2 cellular contexts compared by ENCODE assay signal in genomic region chrX:130319886-130320285, GRCh38. TPM values are rescaled to one million over a fixed set of nuclear protein-coding genes. Genes with fewer than 3 reads are reported as not detected.
A peak's percentile ranks its signal among the peaks of the same experiment; 100 is the strongest.
DNase-seq lines count a peak whose midpoint lies in the region; ATAC-seq, FAIRE-seq and TF ChIP-seq lines count a peak whose summit lies in the region.
"Not testable (repeated sequence)": the region's sequence is repeated elsewhere in the genome, so short reads cannot be mapped to it uniquely, and the experiment has no call there.

No MANE protein-coding gene starts in this region.

- 3% methylated on average over 3 of the region's 3 CpGs for WGBS in K562 (ENCODE audit: insufficient coverage, low coverage, missing lambda C conversion rate)

- TF ChIP-seq CTCF in K562 (IDR thresholded peaks at IDR 0.05 in 2 of 3, conservative IDR thresholded peaks at IDR 0.05 in 1 of 3; ENCODE audit: insufficient read depth in 2 of 3, low read depth in 1 of 3, low read length in 3 of 3), result not testable (repeated sequence)

- not testable (repeated sequence) for H3K4me1 ChIP-seq in K562 (replicated peaks in 1 of 2; ENCODE audit: control insufficient read depth in 2 of 2, insufficient read depth in 2 of 2, low read length in 2 of 2)

- H3K9me3 ChIP-seq in K562 (replicated peaks; ENCODE audit: control insufficient read depth, insufficient read depth, low read depth, low read length), result not testable (repeated sequence)

- H3K4me3 ChIP-seq in K562, result not testable (repeated sequence)

- not testable (repeated sequence) for H3K27me3 ChIP-seq in K562 (ENCODE audit: control insufficient read depth in 2 of 2, insufficient read depth in 2 of 2, low read length in 2 of 2)

- intact Hi-C loops in K562 (cut with micrococcal nuclease), result not testable (repeated sequence)

- CTCF ChIA-PET in K562 (lab: Yijun Ruan, JAX; ENCODE audit: low intra/inter-chr PET ratio), result not testable (repeated sequence)

- not testable (repeated sequence) for ATAC-seq in K562

- not testable (repeated sequence) for TF ChIP-seq EP300 in K562 (IDR thresholded peaks at IDR 0.05; ENCODE audit: low read length)

- DNase-seq in GM19239 (ENCODE audit: insufficient read length, low spot score); K562 (ENCODE audit: extremely low read depth in 1 of 4, low spot score in 3 of 4): not testable (repeated sequence)

- peak; percentile 42 for FAIRE-seq in GM19239 (lab: Jason Lieb, UNC)
- FAIRE-seq in K562 (lab: Jason Lieb, UNC), result not testable (repeated sequence)

- not testable (repeated sequence) for TF ChIP-seq POLR2A in K562 (conservative IDR thresholded peaks at IDR 0.05)

- in situ Hi-C loops in K562 (cut with MboI), result not testable (repeated sequence)

- H3K4me2 ChIP-seq in K562 (ENCODE audit: insufficient read depth, low read length), result not testable (repeated sequence)

- POLR2A ChIA-PET in K562 (lab: Yijun Ruan, JAX), result not testable (repeated sequence)

- BruUV-seq in K562 (replicated peaks; lab: Mats Ljungman, UMichigan), result not testable (repeated sequence)

- H3K36me3 ChIP-seq in K562 (ENCODE audit: control insufficient read depth, insufficient read depth, low read length), result not testable (repeated sequence)

- TF ChIP-seq RAD21 in K562 (CRISPR knock-in tag; conservative IDR thresholded peaks at IDR 0.05 in 1 of 2, IDR thresholded peaks at IDR 0.05 in 1 of 2), result not testable (repeated sequence)

- H3K9me1 ChIP-seq in K562 (ENCODE audit: control insufficient read depth, insufficient read depth, low read length), result not testable (repeated sequence)

- not testable (repeated sequence) for H3K79me2 ChIP-seq in K562 (ENCODE audit: control insufficient read depth, insufficient read depth, low read length)

- H2AFZ ChIP-seq in K562 (ENCODE audit: low read depth, low read length), result not testable (repeated sequence)

- not testable (repeated sequence) for H4K20me1 ChIP-seq in K562 (replicated peaks; ENCODE audit: control insufficient read depth, insufficient read depth, low read length)

- H3K27ac ChIP-seq in K562 (ENCODE audit: extremely low read depth, low read depth, low read length), result not testable (repeated sequence)

- not testable (repeated sequence) for H3K9ac ChIP-seq in K562 (ENCODE audit: insufficient read depth in 1 of 2, low read depth in 2 of 2, low read length in 2 of 2)

TF ChIP-seq in K562, 482 proteins besides CTCF, POLR2A, EP300 and RAD21:
- TF ChIP-seq CBX3 (IDR thresholded peaks at IDR 0.05; ENCODE audit: borderline replicate concordance in 1 of 2, low read length in 2 of 2), result peak in 1 of 2 experiments; percentile 39; a peak in 1 of 3 replicates
- peak; percentile 96 for TF ChIP-seq ZNF431 (CRISPR knock-in tag; IDR thresholded peaks at IDR 0.05)

RNA-seq across cellular contexts. Expression of gene SLC25A14, which starts 19.8 kb away (rescaled TPM):
- 17.0 and 28.3 TPM in 2 replicates for total RNA-seq in K562 (2011; cell fraction: chromatin; rRNA removed; ENCODE audit: low replicate concordance)
- total RNA-seq in K562 (2011; cell fraction: nucleolus; rRNA removed), result 9.1 and 9.5 TPM in 2 replicates
- 15.0 and 16.3 TPM in 2 replicates for total RNA-seq in K562 (2011; cell fraction: nucleoplasm; rRNA removed)
- total RNA-seq in K562 (2014; rRNA removed) (9.0 and 9.5 TPM in 2 replicates), K562 (2014; rRNA removed; fragmentation: Illumina TruSeq; extraction: Trizol) (15.8 and 16.9 TPM in 2 replicates), K562 (2015; rRNA removed; fragmentation: Illumina TruSeq; extraction: Trizol) (14.0 and 15.2 TPM in 2 replicates), K562 (2021) (13.7 and 14.7 TPM in 2 replicates)
- polyA plus RNA-seq in K562 (2011; rRNA removed) (18.9 and 21.5 TPM in 2 replicates), K562 (2014; fragmentation: Illumina TruSeq; extraction: Trizol) (13.6 and 14.8 TPM in 2 replicates), K562 (2014; fragmentation: Nextera tagmentation; extraction: Ambion mirVana) (10 to 100 TPM; 32.1 to 33.3 TPM), K562 (2014; rRNA removed) (17.9 and 19.3 TPM in 2 replicates)
- polyA plus RNA-seq in K562 (2011; cell fraction: cytosol; rRNA removed), result 4.0 and 9.3 TPM in 2 replicates
- 27.9 and 40.5 TPM in 2 replicates for polyA plus RNA-seq in K562 (2011; cell fraction: nucleus; rRNA removed)
- 15.0 and 17.6 TPM in 2 replicates for polyA plus RNA-seq in K562 (2012)
- 16.8 and 17.8 TPM in 2 replicates for polyA minus RNA-seq in K562 (2011; rRNA and poly(A)+ RNA removed)
- polyA minus RNA-seq in K562 (2011; cell fraction: cytosol; rRNA and poly(A)+ RNA removed), result 4.0 and 6.0 TPM in 2 replicates
- polyA minus RNA-seq in K562 (2011; cell fraction: nucleus; rRNA and poly(A)+ RNA removed), result 12.1 and 15.6 TPM in 2 replicates

RNA-seq across cellular contexts. Expression of gene ZNF280C, which starts 51.2 kb away (rescaled TPM):
- total RNA-seq in K562 (2011; cell fraction: chromatin; rRNA removed; ENCODE audit: low replicate concordance), result 3.2 and 11.5 TPM in 2 replicates
- total RNA-seq in K562 (2011; cell fraction: nucleolus; rRNA removed), result 1.3 and 1.8 TPM in 2 replicates
- total RNA-seq in K562 (2011; cell fraction: nucleoplasm; rRNA removed), result 4.5 and 8.2 TPM in 2 replicates
- 2.5 and 3.2 TPM in 2 replicates for total RNA-seq in K562 (2014; rRNA removed)
- 7.6 and 7.7 TPM in 2 replicates for total RNA-seq in K562 (2014; rRNA removed; fragmentation: Illumina TruSeq; extraction: Trizol)
- total RNA-seq in K562 (2015; rRNA removed; fragmentation: Illumina TruSeq; extraction: Trizol), result 6.9 and 7.1 TPM in 2 replicates
- 4.5 and 4.8 TPM in 2 replicates for total RNA-seq in K562 (2021)
- polyA plus RNA-seq in K562 (2011; rRNA removed), result 6.6 and 8.3 TPM in 2 replicates
- polyA plus RNA-seq in K562 (2011; cell fraction: cytosol; rRNA removed), result 2.2 and 3.6 TPM in 2 replicates
- 2.8 and 3.5 TPM in 2 replicates for polyA plus RNA-seq in K562 (2011; cell fraction: nucleus; rRNA removed)
- 1.2 and 1.7 TPM in 2 replicates for polyA plus RNA-seq in K562 (2012)
- 3.2 and 4.4 TPM in 2 replicates for polyA plus RNA-seq in K562 (2014; fragmentation: Illumina TruSeq; extraction: Trizol)
- 1 to 10 TPM; 1.6 to 1.8 TPM for polyA plus RNA-seq in K562 (2014; fragmentation: Nextera tagmentation; extraction: Ambion mirVana)
- 3.6 and 4.8 TPM in 2 replicates for polyA plus RNA-seq in K562 (2014; rRNA removed)
- polyA minus RNA-seq in K562 (2011; rRNA and poly(A)+ RNA removed), result 13.4 and 14.7 TPM in 2 replicates
- 2.9 and 3.9 TPM in 2 replicates for polyA minus RNA-seq in K562 (2011; cell fraction: cytosol; rRNA and poly(A)+ RNA removed)
- 2.2 and 5.0 TPM in 2 replicates for polyA minus RNA-seq in K562 (2011; cell fraction: nucleus; rRNA and poly(A)+ RNA removed)
